ENCODE assay signal across 1 cellular context in the genomic region with DNA sequence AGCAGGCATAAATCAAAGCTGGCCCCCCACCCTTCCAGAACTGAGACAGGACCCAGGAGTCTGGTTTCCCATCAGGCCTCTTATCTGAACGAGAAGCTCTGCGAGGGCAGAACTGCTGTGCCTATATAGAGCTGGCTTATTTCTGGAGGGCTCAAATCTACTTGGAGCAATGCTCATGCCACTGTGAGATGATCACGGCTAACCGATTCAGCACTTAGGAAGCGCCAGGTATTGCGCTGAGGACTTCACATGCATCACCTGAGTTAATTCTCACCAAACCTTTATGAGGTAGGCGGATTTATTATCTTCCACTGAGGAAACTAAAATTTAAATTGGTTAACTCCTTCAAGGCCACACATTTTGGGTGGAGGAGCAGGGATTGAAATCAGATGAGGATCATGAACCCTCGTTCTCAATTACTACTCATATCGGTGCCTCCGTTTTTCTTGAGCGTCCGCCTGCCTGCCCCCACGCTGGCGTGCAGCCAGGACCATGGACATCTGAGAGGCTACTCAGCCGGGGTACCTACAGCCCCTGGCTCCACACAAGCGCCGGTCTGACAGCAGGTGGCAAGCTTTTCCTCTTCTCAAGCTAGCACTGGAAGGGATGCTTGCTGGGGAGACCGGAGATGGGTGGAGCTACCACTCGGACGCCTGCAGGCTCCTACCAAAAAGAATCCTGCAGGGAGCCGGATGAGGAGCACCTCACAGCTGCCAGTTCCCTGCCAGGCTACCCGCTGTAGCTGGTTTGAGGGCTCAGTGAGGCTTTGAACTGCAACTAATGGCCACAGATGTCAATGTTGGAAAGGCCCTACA.
TF ChIP-seq lines count a peak whose summit lies in the region.

No MANE protein-coding gene starts in this region.

TF ChIP-seq in HepG2, 621 proteins besides CTCF, POLR2A, EP300 and RAD21 (continued from another document and continues in another):
- TF ChIP-seq, protein P1, sequence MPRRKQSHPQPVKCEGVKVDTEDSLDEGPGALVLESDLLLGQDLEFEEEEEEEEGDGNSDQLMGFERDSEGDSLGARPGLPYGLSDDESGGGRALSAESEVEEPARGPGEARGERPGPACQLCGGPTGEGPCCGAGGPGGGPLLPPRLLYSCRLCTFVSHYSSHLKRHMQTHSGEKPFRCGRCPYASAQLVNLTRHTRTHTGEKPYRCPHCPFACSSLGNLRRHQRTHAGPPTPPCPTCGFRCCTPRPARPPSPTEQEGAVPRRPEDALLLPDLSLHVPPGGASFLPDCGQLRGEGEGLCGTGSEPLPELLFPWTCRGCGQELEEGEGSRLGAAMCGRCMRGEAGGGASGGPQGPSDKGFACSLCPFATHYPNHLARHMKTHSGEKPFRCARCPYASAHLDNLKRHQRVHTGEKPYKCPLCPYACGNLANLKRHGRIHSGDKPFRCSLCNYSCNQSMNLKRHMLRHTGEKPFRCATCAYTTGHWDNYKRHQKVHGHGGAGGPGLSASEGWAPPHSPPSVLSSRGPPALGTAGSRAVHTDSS (CRISPR knock-in tag; conservative IDR thresholded peaks at IDR 0.05) = no peak
- TF ChIP-seq, protein P2, sequence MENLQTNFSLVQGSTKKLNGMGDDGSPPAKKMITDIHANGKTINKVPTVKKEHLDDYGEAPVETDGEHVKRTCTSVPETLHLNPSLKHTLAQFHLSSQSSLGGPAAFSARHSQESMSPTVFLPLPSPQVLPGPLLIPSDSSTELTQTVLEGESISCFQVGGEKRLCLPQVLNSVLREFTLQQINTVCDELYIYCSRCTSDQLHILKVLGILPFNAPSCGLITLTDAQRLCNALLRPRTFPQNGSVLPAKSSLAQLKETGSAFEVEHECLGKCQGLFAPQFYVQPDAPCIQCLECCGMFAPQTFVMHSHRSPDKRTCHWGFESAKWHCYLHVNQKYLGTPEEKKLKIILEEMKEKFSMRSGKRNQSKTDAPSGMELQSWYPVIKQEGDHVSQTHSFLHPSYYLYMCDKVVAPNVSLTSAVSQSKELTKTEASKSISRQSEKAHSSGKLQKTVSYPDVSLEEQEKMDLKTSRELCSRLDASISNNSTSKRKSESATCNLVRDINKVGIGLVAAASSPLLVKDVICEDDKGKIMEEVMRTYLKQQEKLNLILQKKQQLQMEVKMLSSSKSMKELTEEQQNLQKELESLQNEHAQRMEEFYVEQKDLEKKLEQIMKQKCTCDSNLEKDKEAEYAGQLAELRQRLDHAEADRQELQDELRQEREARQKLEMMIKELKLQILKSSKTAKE (CRISPR knock-in tag; IDR thresholded peaks at IDR 0.05; ENCODE audit: borderline replicate concordance) = no peak; the same call in 1 of the 2 replicates
- TF ChIP-seq POLR2AphosphoS5 (IDR thresholded peaks at IDR 0.05; ENCODE audit: low read depth, low read length) (peak; percentile 68), HNRNPK (IDR thresholded peaks at IDR 0.05; ENCODE audit: low read depth, low read length, poor library complexity, severe bottlenecking) (no peak), CBX1 (IDR thresholded peaks at IDR 0.05; ENCODE audit: low read depth) (no peak), ZNF670 (CRISPR knock-in tag; IDR thresholded peaks at IDR 0.05; ENCODE audit: borderline replicate concordance) (no peak), KDM6A (CRISPR knock-in tag; IDR thresholded peaks at IDR 0.05; ENCODE audit: low read depth) (no peak), IKZF4 (CRISPR knock-in tag; IDR thresholded peaks at IDR 0.05; ENCODE audit: borderline replicate concordance, low read depth, not compliant biosample characterization) (no peak), ATF1 (CRISPR knock-in tag; IDR thresholded peaks at IDR 0.05) (no peak), TMF1 (CRISPR knock-in tag; IDR thresholded peaks at IDR 0.05; ENCODE audit: low read depth) (no peak), ZNF205 (CRISPR knock-in tag; IDR thresholded peaks at IDR 0.05) (peak; percentile 24; the same call in 1 of the 2 replicates), CREB1 (IDR thresholded peaks at IDR 0.05) (no peak), CREB1 (CRISPR knock-in tag; IDR thresholded peaks at IDR 0.05) (0 out of 2 replicates have a peak, but pooled peaks have one; percentile 43), ZNF136 (CRISPR knock-in tag; IDR thresholded peaks at IDR 0.05; ENCODE audit: low read depth) (no peak), FIP1L1 (IDR thresholded peaks at IDR 0.05; ENCODE audit: borderline replicate concordance, insufficient read depth, low read depth, low read length) (no peak), BCL6 (CRISPR knock-in tag; IDR thresholded peaks at IDR 0.05) (peak; percentile 51; the same call in 1 of the 2 replicates), NPAS2 (CRISPR knock-in tag; IDR thresholded peaks at IDR 0.05; ENCODE audit: borderline replicate concordance) (0 out of 2 replicates have a peak, but pooled peaks have one; percentile 47), ZNF224 (CRISPR knock-in tag; IDR thresholded peaks at IDR 0.05) (peak; percentile 33; the same call in 1 of the 2 replicates), NCOA2 (CRISPR knock-in tag; IDR thresholded peaks at IDR 0.05) (no peak), ZNF33A (CRISPR knock-in tag; IDR thresholded peaks at IDR 0.05; ENCODE audit: borderline replicate concordance) (no peak), ZFP36L1 (CRISPR knock-in tag; IDR thresholded peaks at IDR 0.05) (0 out of 2 replicates have a peak, but pooled peaks have one; percentile 2), ZNF20 (CRISPR knock-in tag; IDR thresholded peaks at IDR 0.05) (no peak), JARID2 (CRISPR knock-in tag; IDR thresholded peaks at IDR 0.05; ENCODE audit: insufficient replicate concordance) (no peak), MAFG (CRISPR knock-in tag; IDR thresholded peaks at IDR 0.05) (no peak), ZNF367 (CRISPR knock-in tag; IDR thresholded peaks at IDR 0.05; ENCODE audit: borderline replicate concordance) (no peak)
- TF ChIP-seq, protein P3, sequence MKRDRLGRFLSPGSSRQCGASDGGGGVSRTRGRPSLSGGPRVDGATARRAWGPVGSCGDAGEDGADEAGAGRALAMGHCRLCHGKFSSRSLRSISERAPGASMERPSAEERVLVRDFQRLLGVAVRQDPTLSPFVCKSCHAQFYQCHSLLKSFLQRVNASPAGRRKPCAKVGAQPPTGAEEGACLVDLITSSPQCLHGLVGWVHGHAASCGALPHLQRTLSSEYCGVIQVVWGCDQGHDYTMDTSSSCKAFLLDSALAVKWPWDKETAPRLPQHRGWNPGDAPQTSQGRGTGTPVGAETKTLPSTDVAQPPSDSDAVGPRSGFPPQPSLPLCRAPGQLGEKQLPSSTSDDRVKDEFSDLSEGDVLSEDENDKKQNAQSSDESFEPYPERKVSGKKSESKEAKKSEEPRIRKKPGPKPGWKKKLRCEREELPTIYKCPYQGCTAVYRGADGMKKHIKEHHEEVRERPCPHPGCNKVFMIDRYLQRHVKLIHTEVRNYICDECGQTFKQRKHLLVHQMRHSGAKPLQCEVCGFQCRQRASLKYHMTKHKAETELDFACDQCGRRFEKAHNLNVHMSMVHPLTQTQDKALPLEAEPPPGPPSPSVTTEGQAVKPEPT (CRISPR knock-in tag; IDR thresholded peaks at IDR 0.05; ENCODE audit: low read depth) = peak; percentile 81
- TF ChIP-seq, protein P4, sequence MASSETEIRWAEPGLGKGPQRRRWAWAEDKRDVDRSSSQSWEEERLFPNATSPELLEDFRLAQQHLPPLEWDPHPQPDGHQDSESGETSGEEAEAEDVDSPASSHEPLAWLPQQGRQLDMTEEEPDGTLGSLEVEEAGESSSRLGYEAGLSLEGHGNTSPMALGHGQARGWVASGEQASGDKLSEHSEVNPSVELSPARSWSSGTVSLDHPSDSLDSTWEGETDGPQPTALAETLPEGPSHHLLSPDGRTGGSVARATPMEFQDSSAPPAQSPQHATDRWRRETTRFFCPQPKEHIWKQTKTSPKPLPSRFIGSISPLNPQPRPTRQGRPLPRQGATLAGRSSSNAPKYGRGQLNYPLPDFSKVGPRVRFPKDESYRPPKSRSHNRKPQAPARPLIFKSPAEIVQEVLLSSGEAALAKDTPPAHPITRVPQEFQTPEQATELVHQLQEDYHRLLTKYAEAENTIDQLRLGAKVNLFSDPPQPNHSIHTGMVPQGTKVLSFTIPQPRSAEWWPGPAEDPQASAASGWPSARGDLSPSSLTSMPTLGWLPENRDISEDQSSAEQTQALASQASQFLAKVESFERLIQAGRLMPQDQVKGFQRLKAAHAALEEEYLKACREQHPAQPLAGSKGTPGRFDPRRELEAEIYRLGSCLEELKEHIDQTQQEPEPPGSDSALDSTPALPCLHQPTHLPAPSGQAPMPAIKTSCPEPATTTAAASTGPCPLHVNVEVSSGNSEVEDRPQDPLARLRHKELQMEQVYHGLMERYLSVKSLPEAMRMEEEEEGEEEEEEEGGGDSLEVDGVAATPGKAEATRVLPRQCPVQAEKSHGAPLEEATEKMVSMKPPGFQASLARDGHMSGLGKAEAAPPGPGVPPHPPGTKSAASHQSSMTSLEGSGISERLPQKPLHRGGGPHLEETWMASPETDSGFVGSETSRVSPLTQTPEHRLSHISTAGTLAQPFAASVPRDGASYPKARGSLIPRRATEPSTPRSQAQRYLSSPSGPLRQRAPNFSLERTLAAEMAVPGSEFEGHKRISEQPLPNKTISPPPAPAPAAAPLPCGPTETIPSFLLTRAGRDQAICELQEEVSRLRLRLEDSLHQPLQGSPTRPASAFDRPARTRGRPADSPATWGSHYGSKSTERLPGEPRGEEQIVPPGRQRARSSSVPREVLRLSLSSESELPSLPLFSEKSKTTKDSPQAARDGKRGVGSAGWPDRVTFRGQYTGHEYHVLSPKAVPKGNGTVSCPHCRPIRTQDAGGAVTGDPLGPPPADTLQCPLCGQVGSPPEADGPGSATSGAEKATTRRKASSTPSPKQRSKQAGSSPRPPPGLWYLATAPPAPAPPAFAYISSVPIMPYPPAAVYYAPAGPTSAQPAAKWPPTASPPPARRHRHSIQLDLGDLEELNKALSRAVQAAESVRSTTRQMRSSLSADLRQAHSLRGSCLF (CRISPR knock-in tag; IDR thresholded peaks at IDR 0.05; ENCODE audit: borderline replicate concordance) = no peak
- TF ChIP-seq, protein P5, sequence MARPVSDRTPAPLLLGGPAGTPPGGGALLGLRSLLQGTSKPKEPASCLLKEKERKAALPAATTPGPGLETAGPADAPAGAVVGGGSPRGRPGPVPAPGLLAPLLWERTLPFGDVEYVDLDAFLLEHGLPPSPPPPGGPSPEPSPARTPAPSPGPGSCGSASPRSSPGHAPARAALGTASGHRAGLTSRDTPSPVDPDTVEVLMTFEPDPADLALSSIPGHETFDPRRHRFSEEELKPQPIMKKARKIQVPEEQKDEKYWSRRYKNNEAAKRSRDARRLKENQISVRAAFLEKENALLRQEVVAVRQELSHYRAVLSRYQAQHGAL (CRISPR knock-in tag; IDR thresholded peaks at IDR 0.05; ENCODE audit: not compliant biosample characterization) = peak; percentile 4
- TF ChIP-seq, protein P6, sequence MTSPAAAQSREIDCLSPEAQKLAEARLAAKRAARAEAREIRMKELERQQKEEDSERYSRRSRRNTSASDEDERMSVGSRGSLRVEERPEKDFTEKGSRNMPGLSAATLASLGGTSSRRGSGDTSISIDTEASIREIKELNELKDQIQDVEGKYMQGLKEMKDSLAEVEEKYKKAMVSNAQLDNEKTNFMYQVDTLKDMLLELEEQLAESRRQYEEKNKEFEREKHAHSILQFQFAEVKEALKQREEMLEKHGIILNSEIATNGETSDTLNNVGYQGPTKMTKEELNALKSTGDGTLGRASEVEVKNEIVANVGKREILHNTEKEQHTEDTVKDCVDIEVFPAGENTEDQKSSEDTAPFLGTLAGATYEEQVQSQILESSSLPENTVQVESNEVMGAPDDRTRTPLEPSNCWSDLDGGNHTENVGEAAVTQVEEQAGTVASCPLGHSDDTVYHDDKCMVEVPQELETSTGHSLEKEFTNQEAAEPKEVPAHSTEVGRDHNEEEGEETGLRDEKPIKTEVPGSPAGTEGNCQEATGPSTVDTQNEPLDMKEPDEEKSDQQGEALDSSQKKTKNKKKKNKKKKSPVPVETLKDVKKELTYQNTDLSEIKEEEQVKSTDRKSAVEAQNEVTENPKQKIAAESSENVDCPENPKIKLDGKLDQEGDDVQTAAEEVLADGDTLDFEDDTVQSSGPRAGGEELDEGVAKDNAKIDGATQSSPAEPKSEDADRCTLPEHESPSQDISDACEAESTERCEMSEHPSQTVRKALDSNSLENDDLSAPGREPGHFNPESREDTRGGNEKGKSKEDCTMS (CRISPR knock-in tag; conservative IDR thresholded peaks at IDR 0.05) = no peak
- TF ChIP-seq, protein P7, sequence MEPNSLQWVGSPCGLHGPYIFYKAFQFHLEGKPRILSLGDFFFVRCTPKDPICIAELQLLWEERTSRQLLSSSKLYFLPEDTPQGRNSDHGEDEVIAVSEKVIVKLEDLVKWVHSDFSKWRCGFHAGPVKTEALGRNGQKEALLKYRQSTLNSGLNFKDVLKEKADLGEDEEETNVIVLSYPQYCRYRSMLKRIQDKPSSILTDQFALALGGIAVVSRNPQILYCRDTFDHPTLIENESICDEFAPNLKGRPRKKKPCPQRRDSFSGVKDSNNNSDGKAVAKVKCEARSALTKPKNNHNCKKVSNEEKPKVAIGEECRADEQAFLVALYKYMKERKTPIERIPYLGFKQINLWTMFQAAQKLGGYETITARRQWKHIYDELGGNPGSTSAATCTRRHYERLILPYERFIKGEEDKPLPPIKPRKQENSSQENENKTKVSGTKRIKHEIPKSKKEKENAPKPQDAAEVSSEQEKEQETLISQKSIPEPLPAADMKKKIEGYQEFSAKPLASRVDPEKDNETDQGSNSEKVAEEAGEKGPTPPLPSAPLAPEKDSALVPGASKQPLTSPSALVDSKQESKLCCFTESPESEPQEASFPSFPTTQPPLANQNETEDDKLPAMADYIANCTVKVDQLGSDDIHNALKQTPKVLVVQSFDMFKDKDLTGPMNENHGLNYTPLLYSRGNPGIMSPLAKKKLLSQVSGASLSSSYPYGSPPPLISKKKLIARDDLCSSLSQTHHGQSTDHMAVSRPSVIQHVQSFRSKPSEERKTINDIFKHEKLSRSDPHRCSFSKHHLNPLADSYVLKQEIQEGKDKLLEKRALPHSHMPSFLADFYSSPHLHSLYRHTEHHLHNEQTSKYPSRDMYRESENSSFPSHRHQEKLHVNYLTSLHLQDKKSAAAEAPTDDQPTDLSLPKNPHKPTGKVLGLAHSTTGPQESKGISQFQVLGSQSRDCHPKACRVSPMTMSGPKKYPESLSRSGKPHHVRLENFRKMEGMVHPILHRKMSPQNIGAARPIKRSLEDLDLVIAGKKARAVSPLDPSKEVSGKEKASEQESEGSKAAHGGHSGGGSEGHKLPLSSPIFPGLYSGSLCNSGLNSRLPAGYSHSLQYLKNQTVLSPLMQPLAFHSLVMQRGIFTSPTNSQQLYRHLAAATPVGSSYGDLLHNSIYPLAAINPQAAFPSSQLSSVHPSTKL (CRISPR knock-in tag; IDR thresholded peaks at IDR 0.05) = peak; percentile 37; the same call in 1 of the 2 replicates
- TF ChIP-seq, protein P8, sequence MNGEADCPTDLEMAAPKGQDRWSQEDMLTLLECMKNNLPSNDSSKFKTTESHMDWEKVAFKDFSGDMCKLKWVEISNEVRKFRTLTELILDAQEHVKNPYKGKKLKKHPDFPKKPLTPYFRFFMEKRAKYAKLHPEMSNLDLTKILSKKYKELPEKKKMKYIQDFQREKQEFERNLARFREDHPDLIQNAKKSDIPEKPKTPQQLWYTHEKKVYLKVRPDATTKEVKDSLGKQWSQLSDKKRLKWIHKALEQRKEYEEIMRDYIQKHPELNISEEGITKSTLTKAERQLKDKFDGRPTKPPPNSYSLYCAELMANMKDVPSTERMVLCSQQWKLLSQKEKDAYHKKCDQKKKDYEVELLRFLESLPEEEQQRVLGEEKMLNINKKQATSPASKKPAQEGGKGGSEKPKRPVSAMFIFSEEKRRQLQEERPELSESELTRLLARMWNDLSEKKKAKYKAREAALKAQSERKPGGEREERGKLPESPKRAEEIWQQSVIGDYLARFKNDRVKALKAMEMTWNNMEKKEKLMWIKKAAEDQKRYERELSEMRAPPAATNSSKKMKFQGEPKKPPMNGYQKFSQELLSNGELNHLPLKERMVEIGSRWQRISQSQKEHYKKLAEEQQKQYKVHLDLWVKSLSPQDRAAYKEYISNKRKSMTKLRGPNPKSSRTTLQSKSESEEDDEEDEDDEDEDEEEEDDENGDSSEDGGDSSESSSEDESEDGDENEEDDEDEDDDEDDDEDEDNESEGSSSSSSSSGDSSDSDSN (CRISPR knock-in tag; IDR thresholded peaks at IDR 0.05) = peak; percentile 52; the same call in 1 of the 2 replicates
